37 cellular contexts compared by ENCODE assay signal in the genomic region with DNA sequence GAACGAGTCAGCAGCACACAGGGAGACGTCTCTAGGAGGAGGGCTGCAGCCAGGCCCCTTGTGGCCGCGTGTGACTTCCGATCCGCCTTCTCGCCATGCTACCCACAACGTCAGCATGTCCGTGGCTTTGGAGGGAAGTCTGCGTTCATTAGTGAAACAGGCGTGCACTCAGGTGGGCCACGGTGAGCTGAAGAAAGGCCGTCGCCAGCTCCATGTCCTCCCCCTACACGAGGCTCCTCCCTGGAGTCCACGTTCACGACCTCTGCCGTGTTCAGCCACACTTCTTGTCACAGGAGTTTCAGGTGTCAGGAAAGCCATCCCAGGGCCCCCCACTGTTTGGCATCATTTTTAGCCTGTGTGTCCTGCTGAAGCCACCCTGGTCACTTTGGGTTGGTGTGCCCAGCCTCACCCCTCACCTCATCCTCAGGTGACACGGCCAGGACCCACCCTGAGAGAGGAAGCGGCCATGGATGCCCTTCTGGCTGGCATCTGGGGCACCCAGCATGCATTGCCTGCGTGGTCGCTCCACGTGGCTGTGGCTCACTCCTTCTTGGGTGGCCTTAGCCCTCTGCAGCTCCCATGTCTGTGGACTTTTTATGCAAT.
"Had no signal": no experiment of that assay in that cellular context is flagged by ENCODE, and none has a peak within 500 bp of the region (broad histone marks: within the 10 kb centered on the region; RNA-seq: fewer than 3 reads in every experiment).

No MANE protein-coding gene starts in this region.

- H3K9me3 Mint-ChIP-seq: activated CD4-positive, alpha-beta memory T cell treated with anti-CD3 and anti-CD28 coated beads, Interleukin-2, amount 10 ng/mL, durations not matched to agents 7 days and 5 days; activated CD4-positive, alpha-beta T cell treated with anti-CD3 and anti-CD28 coated beads, Interleukin-2, amount 10 ng/mL, durations not matched to agents 7 days and 5 days; activated naive CD4-positive, alpha-beta T cell treated with anti-CD3 and anti-CD28 coated beads for 36 hours; activated naive CD4-positive, alpha-beta T cell treated with anti-CD3 and anti-CD28 coated beads, Interleukin-2, amount 50 U/mL, for 72 hours; activated naive CD8-positive, alpha-beta T cell treated with anti-CD3 and anti-CD28 coated beads for 36 hours; activated T-cell treated with anti-CD3 and anti-CD28 coated beads, Interleukin-2, amount 50 U/mL, for 4 hours; activated T-cell treated with anti-CD3 and anti-CD28 coated beads, Interleukin-2, amount 50 U/mL, for 72 hours; activated T-helper 1 cell treated with anti-CD3 and anti-CD28 coated beads, Interleukin-12 subunit alpha, Interleukin-12 subunit beta, Interleukin-2, Interleukin-4 antibody, amounts not matched to agents 30 ng/mL and 10 ng/mL and 1 ng/mL, durations not matched to agents 14 hours and 24 hours and 36 hours; activated T-helper 17 cell treated with anti-CD3 and anti-CD28 coated beads, Interleukin-2, amount 50 U/mL, for 72 hours; central memory CD8-positive, alpha-beta T cell; T-helper 1 cell treated with Interleukin-12 subunit alpha and Interleukin-12 subunit beta and Interleukin-4 antibody, amounts not matched to agents 30 μg/mL and 1 μg/mL, for 36 hours; T-helper 2 cell treated with Interferon-gamma antibody and Interleukin-4, amounts not matched to agents 5 μg/mL and 100 μg/mL, for 36 hours had no signal

- H3K27me3 Mint-ChIP-seq: activated CD4-positive, alpha-beta memory T cell treated with anti-CD3 and anti-CD28 coated beads, Interleukin-2, amount 10 ng/mL, durations not matched to agents 7 days and 5 days; activated CD4-positive, alpha-beta T cell treated with anti-CD3 and anti-CD28 coated beads, Interleukin-2, amount 10 ng/mL, durations not matched to agents 7 days and 5 days; activated CD8-positive, alpha-beta memory T cell treated with anti-CD3 and anti-CD28 coated beads, Interleukin-2, amount 10 ng/mL, durations not matched to agents 7 days and 5 days; activated naive CD8-positive, alpha-beta T cell treated with anti-CD3 and anti-CD28 coated beads for 36 hours; activated T-helper 17 cell treated with anti-CD3 and anti-CD28 coated beads, Interleukin-2, amount 50 U/mL, for 72 hours; central memory CD8-positive, alpha-beta T cell had no signal

- H3K4me3 Mint-ChIP-seq: activated CD4-positive, alpha-beta memory T cell treated with anti-CD3 and anti-CD28 coated beads, Interleukin-2, amount 10 ng/mL, durations not matched to agents 7 days and 5 days; activated CD4-positive, alpha-beta T cell treated with anti-CD3 and anti-CD28 coated beads for 36 hours; activated CD4-positive, alpha-beta T cell treated with anti-CD3 and anti-CD28 coated beads, Interleukin-2, amount 10 ng/mL, durations not matched to agents 7 days and 5 days; activated CD8-positive, alpha-beta memory T cell treated with anti-CD3 and anti-CD28 coated beads, Interleukin-2, amount 10 ng/mL, durations not matched to agents 7 days and 5 days; activated CD8-positive, alpha-beta T cell treated with anti-CD3 and anti-CD28 coated beads, Interleukin-2, amount 10 ng/mL, durations not matched to agents 7 days and 5 days; activated naive CD4-positive, alpha-beta T cell treated with anti-CD3 and anti-CD28 coated beads for 36 hours; activated naive CD8-positive, alpha-beta T cell treated with anti-CD3 and anti-CD28 coated beads for 36 hours; activated T-cell treated with anti-CD3 and anti-CD28 coated beads, Interleukin-2, amount 50 U/mL, for 4 hours; activated T-cell treated with anti-CD3 and anti-CD28 coated beads, Interleukin-2, amount 50 U/mL, for 72 hours; activated T-helper 1 cell treated with anti-CD3 and anti-CD28 coated beads, Interleukin-12 subunit alpha, Interleukin-12 subunit beta, Interleukin-2, Interleukin-4 antibody, amounts not matched to agents 30 ng/mL and 10 ng/mL and 1 ng/mL, durations not matched to agents 14 hours and 24 hours and 36 hours; activated T-helper 17 cell treated with anti-CD3 and anti-CD28 coated beads, Interleukin-2, amount 50 U/mL, for 72 hours; central memory CD8-positive, alpha-beta T cell; T-helper 1 cell treated with Interleukin-12 subunit alpha and Interleukin-12 subunit beta and Interleukin-4 antibody, amounts not matched to agents 30 μg/mL and 1 μg/mL, for 36 hours; T-helper 2 cell treated with Interferon-gamma antibody and Interleukin-4, amounts not matched to agents 5 μg/mL and 100 μg/mL, for 36 hours had no signal

- H3K27ac Mint-ChIP-seq: activated CD4-positive, alpha-beta memory T cell treated with anti-CD3 and anti-CD28 coated beads, Interleukin-2, amount 10 ng/mL, durations not matched to agents 7 days and 5 days; activated CD4-positive, alpha-beta T cell treated with anti-CD3 and anti-CD28 coated beads for 36 hours; activated CD4-positive, alpha-beta T cell treated with anti-CD3 and anti-CD28 coated beads, Interleukin-2, amount 10 ng/mL, durations not matched to agents 7 days and 5 days; activated CD8-positive, alpha-beta memory T cell treated with anti-CD3 and anti-CD28 coated beads, Interleukin-2, amount 10 ng/mL, durations not matched to agents 7 days and 5 days; activated CD8-positive, alpha-beta T cell treated with anti-CD3 and anti-CD28 coated beads, Interleukin-2, amount 10 ng/mL, durations not matched to agents 7 days and 5 days; activated naive CD4-positive, alpha-beta T cell treated with anti-CD3 and anti-CD28 coated beads for 36 hours; activated naive CD8-positive, alpha-beta T cell treated with anti-CD3 and anti-CD28 coated beads for 36 hours; activated T-cell treated with anti-CD3 and anti-CD28 coated beads, Interleukin-2, amount 50 U/mL, for 72 hours; activated T-helper 1 cell treated with anti-CD3 and anti-CD28 coated beads, Interleukin-12 subunit alpha, Interleukin-12 subunit beta, Interleukin-2, Interleukin-4 antibody, amounts not matched to agents 30 ng/mL and 10 ng/mL and 1 ng/mL, durations not matched to agents 14 hours and 24 hours and 36 hours; activated T-helper 17 cell treated with anti-CD3 and anti-CD28 coated beads, Interleukin-2, amount 50 U/mL, for 72 hours; T-helper 1 cell treated with Interleukin-12 subunit alpha and Interleukin-12 subunit beta and Interleukin-4 antibody, amounts not matched to agents 30 μg/mL and 1 μg/mL, for 36 hours; T-helper 2 cell treated with Interferon-gamma antibody and Interleukin-4, amounts not matched to agents 5 μg/mL and 100 μg/mL, for 36 hours had no signal

- ATAC-seq: activated CD4-positive, alpha-beta T cell treated with anti-CD3 and anti-CD28 coated beads for 36 hours; activated CD4-positive, CD25-positive, alpha-beta regulatory T cell treated with anti-CD3 and anti-CD28 coated beads, Interleukin-2, amount 50 U/mL, for 24 hours; activated CD8-positive, alpha-beta memory T cell treated with anti-CD3 and anti-CD28 coated beads, Interleukin-2, amount 10 ng/mL, durations not matched to agents 7 days and 5 days; activated CD8-positive, alpha-beta T cell treated with anti-CD3 and anti-CD28 coated beads, Interleukin-2, amount 10 ng/mL, durations not matched to agents 7 days and 5 days; activated naive CD4-positive, alpha-beta T cell treated with anti-CD3 and anti-CD28 coated beads, Interleukin-2, amount 50 U/mL, for 72 hours; activated T-cell treated with anti-CD3 and anti-CD28 coated beads, Interleukin-2, amount 50 U/mL, for 4 hours; activated T-cell treated with anti-CD3 and anti-CD28 coated beads, Interleukin-2, amount 50 U/mL, for 72 hours; activated T-helper 17 cell treated with anti-CD3 and anti-CD28 coated beads, Interleukin-2, amount 50 U/mL, for 72 hours; body of pancreas had no signal

- DNase-seq: activated CD4-positive, alpha-beta memory T cell treated with anti-CD3 and anti-CD28 coated beads, Interleukin-2, amount 10 ng/mL, durations not matched to agents 7 days and 5 days; activated CD4-positive, alpha-beta T cell treated with anti-CD3 and anti-CD28 coated beads for 1 hour; activated CD4-positive, alpha-beta T cell treated with anti-CD3 and anti-CD28 coated beads for 36 hours; activated CD4-positive, alpha-beta T cell treated with anti-CD3 and anti-CD28 coated beads for 48 hours; activated CD4-positive, alpha-beta T cell treated with anti-CD3 and anti-CD28 coated beads, Interleukin-2, amount 10 ng/mL, durations not matched to agents 7 days and 5 days; activated CD4-positive, alpha-beta T cell treated with anti-CD3 and anti-CD28 coated beads, Interleukin-2, amount 50 U/mL, for 48 hours; activated CD4-positive, CD25-positive, alpha-beta regulatory T cell; activated CD8-positive, alpha-beta memory T cell treated with anti-CD3 and anti-CD28 coated beads for 24 hours; activated CD8-positive, alpha-beta memory T cell treated with anti-CD3 and anti-CD28 coated beads, Interleukin-2, amount 10 ng/mL, durations not matched to agents 7 days and 5 days; activated CD8-positive, alpha-beta T cell treated with anti-CD3 and anti-CD28 coated beads, Interleukin-2, amount 10 ng/mL, durations not matched to agents 7 days and 5 days; activated effector memory CD4-positive, alpha-beta T cell treated with anti-CD3 and anti-CD28 coated beads, Interleukin-2, amount 50 U/mL, for 16 hours; activated gamma-delta T cell treated with Interleukin-2 at 50 U/mL for 16 hours; activated naive CD4-positive, alpha-beta T cell; activated naive CD4-positive, alpha-beta T cell treated with anti-CD3 and anti-CD28 coated beads for 36 hours; activated naive CD4-positive, alpha-beta T cell treated with anti-CD3 and anti-CD28 coated beads, Interleukin-2, amount 50 U/mL, for 16 hours; activated naive CD8-positive, alpha-beta T cell treated with anti-CD3 and anti-CD28 coated beads for 36 hours; activated T-cell treated with anti-CD3 and anti-CD28 coated beads for 4 hours; activated T-cell treated with anti-CD3 and anti-CD28 coated beads, Interleukin-2, amount 50 U/mL, for 1 hour; activated T-cell treated with anti-CD3 and anti-CD28 coated beads, Interleukin-2, amount 50 U/mL, for 4 hours; activated T-cell treated with anti-CD3 and anti-CD28 coated beads, Interleukin-2, amount 50 U/mL, for 72 hours; adrenal gland; amniotic stem cell; aorta; body of pancreas; brain microvascular endothelial cell; caudate nucleus; cerebellar nuclear complex; T-helper 1 cell; T-helper 2 cell; T-helper 9 cell had no signal

- H3K4me1 Mint-ChIP-seq: activated CD4-positive, alpha-beta memory T cell treated with anti-CD3 and anti-CD28 coated beads, Interleukin-2, amount 10 ng/mL, durations not matched to agents 7 days and 5 days; activated CD4-positive, alpha-beta T cell treated with anti-CD3 and anti-CD28 coated beads for 36 hours; activated CD4-positive, alpha-beta T cell treated with anti-CD3 and anti-CD28 coated beads, Interleukin-2, amount 10 ng/mL, durations not matched to agents 7 days and 5 days; activated CD8-positive, alpha-beta memory T cell treated with anti-CD3 and anti-CD28 coated beads, Interleukin-2, amount 10 ng/mL, durations not matched to agents 7 days and 5 days; activated naive CD8-positive, alpha-beta T cell treated with anti-CD3 and anti-CD28 coated beads for 36 hours; activated T-helper 17 cell treated with anti-CD3 and anti-CD28 coated beads, Interleukin-2, amount 50 U/mL, for 72 hours; central memory CD8-positive, alpha-beta T cell had no signal

- H3K36me3 Mint-ChIP-seq: activated CD8-positive, alpha-beta memory T cell treated with anti-CD3 and anti-CD28 coated beads, Interleukin-2, amount 10 ng/mL, durations not matched to agents 7 days and 5 days; activated naive CD4-positive, alpha-beta T cell treated with anti-CD3 and anti-CD28 coated beads, Interleukin-2, amount 50 U/mL, for 72 hours; activated naive CD8-positive, alpha-beta T cell treated with anti-CD3 and anti-CD28 coated beads for 36 hours had no signal
